ENCODE assay signal across 1 cellular context in genomic region chrX:112851161-112851779, GRCh38.
A peak's percentile ranks its signal among the peaks of the same experiment; 100 is the strongest.
TF ChIP-seq lines count a peak whose summit lies in the region.

No MANE protein-coding gene starts in this region.

TF ChIP-seq in GM12878, 131 proteins besides CTCF, POLR2A, EP300 and RAD21 (continued from another document and continues in another):
- TF ChIP-seq NFXL1 (IDR thresholded peaks at IDR 0.05; ENCODE audit: borderline replicate concordance) = 0 out of 2 replicates have a peak, but pooled peaks have one; percentile 69
- peak; percentile 84; the same call in 1 of the 2 replicates for TF ChIP-seq PAX5 (IDR thresholded peaks at IDR 0.05; ENCODE audit: borderline replicate concordance, low read depth, low read length)
- peak in 1 of 2 experiments; percentile 61; a peak in 1 of 3 replicates for TF ChIP-seq EGR1 (IDR thresholded peaks at IDR 0.05; ENCODE audit: borderline replicate concordance in 1 of 2, low read depth in 2 of 2, low read length in 2 of 2)
- TF ChIP-seq ATF3 (IDR thresholded peaks at IDR 0.05; ENCODE audit: borderline replicate concordance, extremely low read depth, low read depth, low read length) = no peak
- TF ChIP-seq HDGF (IDR thresholded peaks at IDR 0.05) = no peak
- TF ChIP-seq STAT3 (IDR thresholded peaks at IDR 0.05; ENCODE audit: low read depth, low read length) = no peak
- no peak for TF ChIP-seq SUZ12 (IDR thresholded peaks at IDR 0.05; ENCODE audit: unreplicated experiment)
- TF ChIP-seq POU2F2 (IDR thresholded peaks at IDR 0.05; ENCODE audit: borderline replicate concordance, low read depth, low read length) = peak; percentile 64; the same call in 2 of the 3 replicates
- TF ChIP-seq CEBPZ (IDR thresholded peaks at IDR 0.05; ENCODE audit: low read depth, low read length) = no peak
- no peak for TF ChIP-seq KDM1A (IDR thresholded peaks at IDR 0.05; ENCODE audit: borderline replicate concordance)
- TF ChIP-seq RBBP5 (conservative IDR thresholded peaks at IDR 0.05) = no peak
- TF ChIP-seq HSF1 (IDR thresholded peaks at IDR 0.05; ENCODE audit: low read depth, low read length) = no peak
- TF ChIP-seq ZBTB4 (CRISPR knock-in tag; IDR thresholded peaks at IDR 0.05) = no peak
- TF ChIP-seq ZNF384 (IDR thresholded peaks at IDR 0.05; ENCODE audit: borderline replicate concordance, low read depth, low read length) = no peak
- no peak for TF ChIP-seq CHD2 (IDR thresholded peaks at IDR 0.05; ENCODE audit: borderline replicate concordance, low read depth, low read length)
- peak; percentile 31; the same call in 1 of the 2 replicates for TF ChIP-seq TCF7 (IDR thresholded peaks at IDR 0.05; ENCODE audit: borderline replicate concordance)
- no peak; the same call in 1 of the 2 replicates for TF ChIP-seq CREB1 (IDR thresholded peaks at IDR 0.05; ENCODE audit: low read depth)
- TF ChIP-seq SREBF1 (IDR thresholded peaks at IDR 0.05; ENCODE audit: low read length) = no peak
- no peak for TF ChIP-seq SIN3A (IDR thresholded peaks at IDR 0.05; ENCODE audit: low read depth, low read length)
- no peak for TF ChIP-seq ZNF687 (IDR thresholded peaks at IDR 0.05)
- no peak for TF ChIP-seq SRF (IDR thresholded peaks at IDR 0.05; ENCODE audit: low read depth in 2 of 2, low read length in 2 of 2)
- TF ChIP-seq ZNF622 (IDR thresholded peaks at IDR 0.05) = no peak
- TF ChIP-seq ATF7 (IDR thresholded peaks at IDR 0.05; ENCODE audit: low read depth) = no peak
- peak; percentile 46 for TF ChIP-seq IKZF1 (conservative IDR thresholded peaks at IDR 0.05)
- TF ChIP-seq MYC (IDR thresholded peaks at IDR 0.05; ENCODE audit: insufficient read depth, insufficient read length, insufficient replicate concordance, low read length, severe bottlenecking) = no peak
- TF ChIP-seq BCL3 (IDR thresholded peaks at IDR 0.05; ENCODE audit: borderline replicate concordance, insufficient read depth, low read depth, low read length, poor library complexity, severe bottlenecking) = no peak
- no peak for TF ChIP-seq SIX5 (IDR thresholded peaks at IDR 0.05; ENCODE audit: low read depth, low read length, severe bottlenecking)
- no peak for TF ChIP-seq REST (IDR thresholded peaks at IDR 0.05; ENCODE audit: low read depth, low read length)
- TF ChIP-seq IRF5 (IDR thresholded peaks at IDR 0.05; ENCODE audit: borderline replicate concordance) = no peak
- TF ChIP-seq NKRF (conservative IDR thresholded peaks at IDR 0.05) = no peak
- peak; percentile 37 to 48; a peak in 2 of 4 replicates for TF ChIP-seq IKZF2 (IDR thresholded peaks at IDR 0.05)
- TF ChIP-seq BACH1 (IDR thresholded peaks at IDR 0.05; ENCODE audit: borderline replicate concordance) = no peak
- no peak for TF ChIP-seq MAX (IDR thresholded peaks at IDR 0.05; ENCODE audit: low read depth, low read length)
- TF ChIP-seq YY1 (IDR thresholded peaks at IDR 0.05; ENCODE audit: low read depth, low read length) = no peak
- TF ChIP-seq ZNF24 (IDR thresholded peaks at IDR 0.05) = peak; percentile 72
- TF ChIP-seq BMI1 (IDR thresholded peaks at IDR 0.05; ENCODE audit: borderline replicate concordance) = no peak
- 0 out of 2 replicates have a peak, but pooled peaks have one; percentile 40 for TF ChIP-seq IRF4 (IDR thresholded peaks at IDR 0.05; ENCODE audit: low read depth, low read length)
- TF ChIP-seq POLR2AphosphoS2 (IDR thresholded peaks at IDR 0.05; ENCODE audit: low read depth, low read length) = no peak
